27 cellular contexts compared by ENCODE assay signal in genomic region chr6:169198885-169199284, GRCh38.
"Had no signal": no experiment of that assay in that cellular context is flagged by ENCODE, and none has a peak within 500 bp of the region (broad histone marks: within the 10 kb centered on the region; RNA-seq: fewer than 3 reads in every experiment).

No MANE protein-coding gene starts in this region.

- H3K36me3 ChIP-seq: stomach, suprapubic skin, thoracic aorta, thyroid gland, tibial artery, tibial nerve, transverse colon, upper lobe of left lung, upper lobe of right lung, uterus, vagina had no signal

- ATAC-seq: stimulated activated memory B cell treated with anti-CD40 and anti-IgM and Interleukin-4, amounts not matched to agents 10 μg/mL and 1 μg/mL and 100 μg/mL, for 72 hours; stimulated activated naive B cell treated with anti-CD40 and anti-IgM and Interleukin-4, amounts not matched to agents 10 μg/mL and 1 μg/mL and 100 μg/mL, for 72 hours; stimulated activated naive CD8-positive, alpha-beta T cell treated with anti-CD3 and anti-CD28 coated beads, Interleukin-15, Interleukin-2, amounts not matched to agents 100 U/mL and 50 U/mL, for 24 hours; upper lobe of right lung had no signal

- H3K4me3 Mint-ChIP-seq: stimulated activated effector memory CD8-positive, alpha-beta T cell treated with anti-CD3 and anti-CD28 coated beads, Interleukin-12 subunit alpha, Interleukin-12 subunit beta, amount 100 ng/mL, for 72 hours; stimulated activated memory B cell treated with anti-CD40 and anti-IgM and Interleukin-4, amounts not matched to agents 10 μg/mL and 1 μg/mL and 100 μg/mL, for 72 hours; stimulated activated naive B cell treated with anti-CD40 and anti-IgM and Interleukin-4, amounts not matched to agents 10 μg/mL and 1 μg/mL and 100 μg/mL, for 72 hours; stimulated activated naive CD8-positive, alpha-beta T cell treated with anti-CD3 and anti-CD28 coated beads, Interleukin-15, Interleukin-2, amounts not matched to agents 100 ng/mL and 50 ng/mL, for 24 hours; type B pancreatic cell had no signal

- H3K9me3 ChIP-seq: stomach, suprapubic skin, testis, thoracic aorta, thyroid gland, tibial artery, tibial nerve, transverse colon, upper lobe of left lung, upper lobe of right lung, uterus, vagina had no signal

- H3K9me3 Mint-ChIP-seq: stimulated activated effector memory CD8-positive, alpha-beta T cell treated with anti-CD3 and anti-CD28 coated beads, Interleukin-12 subunit alpha, Interleukin-12 subunit beta, amount 100 ng/mL, for 72 hours; stimulated activated naive CD8-positive, alpha-beta T cell treated with anti-CD3 and anti-CD28 coated beads, Interleukin-15, Interleukin-2, amounts not matched to agents 100 ng/mL and 50 ng/mL, for 24 hours; type B pancreatic cell had no signal

- H3K4me3 ChIP-seq: stomach, suprapubic skin, testis, thoracic aorta, thyroid gland, tibial artery, tibial nerve, transverse colon, upper lobe of left lung, upper lobe of right lung, uterus, vagina had no signal

- DNase-seq: stimulated activated CD4-positive, alpha-beta T cell treated with anti-CD3 and anti-CD28 coated beads, Interleukin-2, amount 100 ng/mL, for 48 hours; stimulated activated CD4-positive, alpha-beta T cell treated with anti-CD3 and anti-CD28 coated beads, Interleukin-4, amount 100 ng/mL, for 1 hour; stimulated activated CD4-positive, alpha-beta T cell treated with anti-CD3 and anti-CD28 coated beads, Interleukin-4, amount 100 ng/mL, for 24 hours; stimulated activated CD4-positive, alpha-beta T cell treated with anti-CD3 and anti-CD28 coated beads, Interleukin-4, amount 100 ng/mL, for 4 hours; stimulated activated CD8-positive, alpha-beta memory T cell treated with anti-CD3 and anti-CD28 coated beads, Interleukin-4, amount 100 ng/mL, for 48 hours; stimulated activated naive B cell treated with anti-CD40 and anti-IgM and Interleukin-4, amounts not matched to agents 10 μg/mL and 1 μg/mL and 100 μg/mL, for 72 hours; stimulated activated naive CD4-positive, alpha-beta T cell; stimulated activated naive CD4-positive, alpha-beta T cell treated with Interleukin-2 at 50 U/mL for 16 hours; stimulated activated naive CD8-positive, alpha-beta T cell treated with anti-CD3 and anti-CD28 coated beads, Interleukin-15, Interleukin-2, amounts not matched to agents 100 U/mL and 50 U/mL, for 24 hours; stomach; substantia nigra; testis; thyroid gland; tibial artery; transverse colon; trophoblast cell; upper lobe of left lung; upper lobe of right lung; uterus had no signal

- H3K27me3 ChIP-seq: stomach, suprapubic skin, testis, thyroid gland, tibial artery, tibial nerve, transverse colon, upper lobe of left lung, upper lobe of right lung, uterus, vagina had no signal

- H3K27me3 Mint-ChIP-seq: stimulated activated memory B cell treated with anti-CD40 and anti-IgM and Interleukin-4, amounts not matched to agents 10 μg/mL and 1 μg/mL and 100 μg/mL, for 72 hours; stimulated activated naive CD8-positive, alpha-beta T cell treated with anti-CD3 and anti-CD28 coated beads, Interleukin-15, Interleukin-2, amounts not matched to agents 100 ng/mL and 50 ng/mL, for 24 hours had no signal

- H3K27ac ChIP-seq: stomach, suprapubic skin, testis, thoracic aorta, thyroid gland, tibial artery, tibial nerve, transverse colon, upper lobe of left lung, upper lobe of right lung, uterus, vagina had no signal

- H3K4me1 Mint-ChIP-seq: stimulated activated effector memory CD8-positive, alpha-beta T cell treated with anti-CD3 and anti-CD28 coated beads, Interleukin-12 subunit alpha, Interleukin-12 subunit beta, amount 100 ng/mL, for 72 hours; stimulated activated memory B cell treated with anti-CD40 and anti-IgM and Interleukin-4, amounts not matched to agents 10 μg/mL and 1 μg/mL and 100 μg/mL, for 72 hours; stimulated activated naive B cell treated with anti-CD40 and anti-IgM and Interleukin-4, amounts not matched to agents 10 μg/mL and 1 μg/mL and 100 μg/mL, for 72 hours had no signal

- H3K27ac Mint-ChIP-seq: stimulated activated effector memory CD8-positive, alpha-beta T cell treated with anti-CD3 and anti-CD28 coated beads, Interleukin-12 subunit alpha, Interleukin-12 subunit beta, amount 100 ng/mL, for 72 hours; stimulated activated memory B cell treated with anti-CD40 and anti-IgM and Interleukin-4, amounts not matched to agents 10 μg/mL and 1 μg/mL and 100 μg/mL, for 72 hours; stimulated activated naive B cell treated with anti-CD40 and anti-IgM and Interleukin-4, amounts not matched to agents 10 μg/mL and 1 μg/mL and 100 μg/mL, for 72 hours; stimulated activated naive CD8-positive, alpha-beta T cell treated with anti-CD3 and anti-CD28 coated beads, Interleukin-15, Interleukin-2, amounts not matched to agents 100 ng/mL and 50 ng/mL, for 24 hours; type B pancreatic cell had no signal

- H3K4me1 ChIP-seq: stomach, suprapubic skin, testis, tibial nerve, transverse colon, upper lobe of left lung, upper lobe of right lung, uterus had no signal
